8 cellular contexts compared by ENCODE assay signal in the genomic region with DNA sequence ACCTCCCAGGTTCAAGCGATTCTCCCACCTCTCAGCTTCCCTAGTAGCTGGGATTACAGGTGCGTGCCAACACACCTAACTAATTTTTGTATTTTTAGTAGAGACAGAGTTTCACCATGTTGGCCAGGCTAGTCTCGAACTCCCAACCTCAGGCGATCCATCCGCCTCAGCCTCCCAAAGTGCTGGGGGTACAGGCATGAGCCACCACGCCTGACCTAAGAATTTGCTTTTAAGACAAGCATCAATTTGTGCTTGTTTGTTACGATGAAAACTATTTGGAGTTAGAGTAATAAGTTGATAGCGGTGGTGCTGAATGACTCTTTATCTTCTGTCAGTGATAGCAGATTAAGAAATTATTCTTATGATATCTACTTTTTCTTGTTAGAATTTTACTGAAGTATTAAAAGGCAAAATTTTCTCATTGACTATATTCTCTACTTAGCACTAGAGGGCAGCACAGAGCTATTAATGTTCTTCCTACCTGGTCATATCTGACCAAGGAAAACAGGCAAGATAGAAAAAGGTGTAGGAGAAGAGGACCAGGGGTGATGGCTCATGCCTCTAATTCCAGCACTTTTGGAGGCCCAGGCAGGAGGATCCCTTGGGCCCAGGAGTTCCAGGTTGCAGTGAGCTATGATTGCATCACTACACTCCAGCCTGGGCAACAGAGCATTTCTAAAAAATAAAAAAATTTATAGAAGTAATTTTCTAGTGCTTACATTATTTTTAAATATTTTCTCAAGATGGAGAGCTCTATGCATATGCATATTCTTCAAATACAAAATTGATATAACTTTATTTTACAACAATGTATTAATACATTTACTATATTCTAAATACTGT. TPM values are rescaled to one million over a fixed set of nuclear protein-coding genes. Genes with fewer than 3 reads are reported as not detected.
DNase-seq lines count a peak whose midpoint lies in the region; ATAC-seq and TF ChIP-seq lines count a peak whose summit lies in the region.

No MANE protein-coding gene starts in this region.

- TF ChIP-seq POLR2A in tibial nerve (IDR thresholded peaks at IDR 0.05), result no peak

- no peaks in the 10 kb centered on the region for H3K4me1 ChIP-seq in tibial nerve

- H3K9me3 ChIP-seq in tibial nerve, result no peaks in the 10 kb centered on the region

- POLR2A ChIA-PET in GM10248 (lab: Yijun Ruan, JAX), result no interaction called here

- no peaks in the 10 kb centered on the region for H3K27me3 ChIP-seq in tibial nerve

- in situ Hi-C loops in astrocyte of the spinal cord (cut with HindIII; ENCODE audit: low sequenced_read_pairs), result no loop called here

- ATAC-seq in HG03432 (IDR thresholded peaks at IDR 0.05; ENCODE audit: unreplicated experiment), result peak; percentile 63

- H3K4me3 ChIP-seq in astrocyte of the spinal cord (ENCODE audit: low read depth, low read length) (no peak overlapping the region), tibial nerve (no peak overlapping the region)

- CTCF ChIA-PET in GM10248 (lab: Yijun Ruan, JAX), result interaction anchor here (0.6 to 9.4 kb wide), 49 partner anchors 8 to 524 kb away, joined by 3 to 109 read pairs (median 4); partner anchors contain the start of genes COX11, SMIM36 and STXBP4

- no peak overlapping the region for H3K27ac ChIP-seq in tibial nerve

- peak; percentile 57 for DNase-seq in A172 (ENCODE audit: low spot score)
- peak; percentile 44 for DNase-seq in GM10248 (ENCODE audit: extremely low spot score)
- DNase-seq in NCI-H510A (lab: John Stamatoyannopoulos, UW), result peak; percentile 44
- DNase-seq in astrocyte of the spinal cord (ENCODE audit: low read depth, low spot score), result peak; percentile 58
- DNase-seq in iris pigment epithelial cell (ENCODE audit: low read depth), result peak; percentile 54
- no peak for DNase-seq in tibial nerve (ENCODE audit: low spot score in 2 of 2)
- DNase-seq in occipital lobe (lab: John Stamatoyannopoulos, UW), result no peak

- WGBS in tibial nerve, 2 donors, result 82 to 92% methylated on average over 8 of the region's 8 CpGs

- peaks cover 0 to 3% (median 0%) of the 10 kb centered on the region in 3 donors for H3K36me3 ChIP-seq in tibial nerve

- peak; percentile 53 for TF ChIP-seq CTCF in GM10248 (IDR thresholded peaks at IDR 0.05; ENCODE audit: control extremely low read depth, extremely low read depth, low read depth, missing control alignments)
- peak; percentile 54 for TF ChIP-seq CTCF in astrocyte of the spinal cord (IDR thresholded peaks at IDR 0.05; ENCODE audit: low read depth, low read length)
- TF ChIP-seq CTCF in tibial nerve (IDR thresholded peaks at IDR 0.05), result peak; percentile 52 to 70 (median 61)

- TF ChIP-seq EP300 in tibial nerve (IDR thresholded peaks at IDR 0.05), result no peak

RNA-seq across cellular contexts. Expression of gene STXBP4, which starts 24.5 kb away (rescaled TPM):
- total RNA-seq in A172 (2014; rRNA removed; shearing (Covaris generic)), result 12.8 and 32.4 TPM in 2 replicates
- total RNA-seq in tibial nerve (10 to 100 TPM; 21.6 to 64.8 (median 28.2) TPM), occipital lobe (25.7 TPM)

RNA-seq across cellular contexts. Expression of gene COX11, which starts 24.6 kb away (rescaled TPM):
- 90.2 and 92.6 TPM in 2 replicates for total RNA-seq in A172 (2014; rRNA removed; shearing (Covaris generic))
- total RNA-seq in tibial nerve, result 100 to 1,000 TPM in 1 of 4 donors, 10 to 100 TPM in 3; 50.7 to 105 (median 81.1) TPM
- 60.5 TPM for total RNA-seq in occipital lobe

Comparison
In these comparisons a context has a peak if more than half of its experiments do, and no peak if none do; other contexts are left out.
1. DNase-seq: peak in A172 (single experiment), GM10248 (single experiment), NCI-H510A (single experiment), astrocyte of the spinal cord (single experiment) and iris pigment epithelial cell (single experiment); none in tibial nerve (0 of 2) and occipital lobe (single experiment).
2. Peak in every context shown above with its lines, with median percentiles within 50 percentile points of each other: CTCF ChIP-seq.